ENCODE assay signal across 1 cellular context in genomic region chr4:139247241-139247640, GRCh38.
TF ChIP-seq lines count a peak whose summit lies in the region.

No MANE protein-coding gene starts in this region.

TF ChIP-seq in HEK293, 187 proteins besides CTCF, POLR2A, EP300 and RAD21 (continued from another document):
- TF ChIP-seq ZNF555 (tag by site-specific recombination; conservative IDR thresholded peaks at IDR 0.05) (no peak), ZNF645 (tag by site-specific recombination; IDR thresholded peaks at IDR 0.05) (no peak)
